ENCODE assay signal across 22 cellular contexts in genomic region chr12:101599311-101599710, GRCh38. TPM values are rescaled to one million over a fixed set of nuclear protein-coding genes. Genes with fewer than 3 reads are reported as not detected.
"Had no signal": no experiment of that assay in that cellular context is flagged by ENCODE, and none has a peak within 500 bp of the region (broad histone marks: within the 10 kb centered on the region; RNA-seq: fewer than 3 reads in every experiment).

No MANE protein-coding gene starts in this region.

- H3K4me3 ChIP-seq: cardiac muscle cell, gastroesophageal sphincter, heart right ventricle, thyroid gland, uterus had no signal

- H3K9ac ChIP-seq: parathyroid adenoma had no signal

- H3K4me1 Mint-ChIP-seq: activated CD4-positive, alpha-beta T cell treated with anti-CD3 and anti-CD28 coated beads, Interleukin-2, amount 10 ng/mL, durations not matched to agents 7 days and 5 days had no signal

- DNase-seq: activated CD4-positive, alpha-beta T cell treated with anti-CD3 and anti-CD28 coated beads, Interleukin-2, amount 10 ng/mL, durations not matched to agents 7 days and 5 days; activated CD8-positive, alpha-beta T cell treated with anti-CD3 and anti-CD28 coated beads, Interleukin-2, amount 10 ng/mL, durations not matched to agents 7 days and 5 days; activated effector memory CD4-positive, alpha-beta T cell treated with Interleukin-2 at 50 U/mL for 16 hours; activated naive CD4-positive, alpha-beta T cell treated with anti-CD3 and anti-CD28 coated beads, Interleukin-2, amount 50 U/mL, for 16 hours; activated T-cell treated with anti-CD3 and anti-CD28 coated beads, Interleukin-2, amount 50 U/mL, for 4 hours; effector CD8-positive, alpha-beta T cell; heart right ventricle; stimulated activated naive CD4-positive, alpha-beta T cell; T1000; thyroid gland; uterus had no signal

- H3K36me3 Mint-ChIP-seq: natural killer cell treated with Interleukin-12 subunit alpha and Interleukin-12 subunit beta and Interleukin-15 and Interleukin-18, amount 100 ng/mL, for 72 hours had no signal

- H3K9me3 Mint-ChIP-seq: activated CD4-positive, alpha-beta T cell treated with anti-CD3 and anti-CD28 coated beads, Interleukin-2, amount 10 ng/mL, durations not matched to agents 7 days and 5 days; activated T-cell treated with anti-CD3 and anti-CD28 coated beads, Interleukin-2, amount 50 U/mL, for 4 hours; dendritic cell treated with granulocyte-macrophage colony-stimulating factor and Interleukin-4, amounts not matched to agents 40 ng/mL and 50 ng/mL, for 4 days; natural killer cell treated with Interleukin-12 subunit alpha and Interleukin-12 subunit beta and Interleukin-15 and Interleukin-18, amount 100 ng/mL, for 72 hours had no signal

- H3K79me2 ChIP-seq: parathyroid adenoma had no signal

- H3K27me3 ChIP-seq: gastroesophageal sphincter, thyroid gland, uterus had no signal

- ATAC-seq: activated CD8-positive, alpha-beta T cell treated with anti-CD3 and anti-CD28 coated beads, Interleukin-2, amount 10 ng/mL, durations not matched to agents 7 days and 5 days; activated T-cell treated with anti-CD3 and anti-CD28 coated beads, Interleukin-2, amount 50 U/mL, for 4 hours; esophagus mucosa; gastroesophageal sphincter; heart right ventricle; natural killer cell treated with Interleukin-12 subunit alpha and Interleukin-12 subunit beta and Interleukin-15 and Interleukin-18, amount 100 ng/mL, for 72 hours had no signal

- H3K4me1 ChIP-seq: gastroesophageal sphincter, heart right ventricle, parathyroid adenoma, thyroid gland, uterus had no signal

- H2AFZ ChIP-seq: parathyroid adenoma had no signal

- H3K27me3 Mint-ChIP-seq: activated CD4-positive, alpha-beta T cell treated with anti-CD3 and anti-CD28 coated beads, Interleukin-2, amount 10 ng/mL, durations not matched to agents 7 days and 5 days had no signal

- H3K27ac ChIP-seq: cardiac muscle cell, gastroesophageal sphincter, heart right ventricle, neutrophil, parathyroid adenoma, thyroid gland, uterus had no signal

- H3K9me3 ChIP-seq: gastroesophageal sphincter, heart right ventricle, neutrophil, thyroid gland, uterus had no signal

- H3K27ac Mint-ChIP-seq: activated CD4-positive, alpha-beta T cell treated with anti-CD3 and anti-CD28 coated beads, Interleukin-2, amount 10 ng/mL, durations not matched to agents 7 days and 5 days; activated CD8-positive, alpha-beta T cell treated with anti-CD3 and anti-CD28 coated beads, Interleukin-2, amount 10 ng/mL, durations not matched to agents 7 days and 5 days; dendritic cell treated with granulocyte-macrophage colony-stimulating factor and Interleukin-4, amounts not matched to agents 40 ng/mL and 50 ng/mL, for 4 days; natural killer cell treated with Interleukin-12 subunit alpha and Interleukin-12 subunit beta and Interleukin-15 and Interleukin-18, amount 100 ng/mL, for 72 hours had no signal

- H3K36me3 ChIP-seq: cardiac muscle cell, gastroesophageal sphincter, heart right ventricle, neutrophil, thyroid gland, uterus had no signal

- H3K4me3 Mint-ChIP-seq: activated CD4-positive, alpha-beta T cell treated with anti-CD3 and anti-CD28 coated beads, Interleukin-2, amount 10 ng/mL, durations not matched to agents 7 days and 5 days; activated CD8-positive, alpha-beta T cell treated with anti-CD3 and anti-CD28 coated beads, Interleukin-2, amount 10 ng/mL, durations not matched to agents 7 days and 5 days; activated T-cell treated with anti-CD3 and anti-CD28 coated beads, Interleukin-2, amount 50 U/mL, for 4 hours; dendritic cell treated with granulocyte-macrophage colony-stimulating factor and Interleukin-4, amounts not matched to agents 40 ng/mL and 50 ng/mL, for 4 days; natural killer cell treated with Interleukin-12 subunit alpha and Interleukin-12 subunit beta and Interleukin-15 and Interleukin-18, amount 100 ng/mL, for 72 hours had no signal

RNA-seq across cellular contexts. Expression of gene MYBPC1, which starts 4.5 kb away (rescaled TPM):
- total RNA-seq: activated CD4-positive, alpha-beta T cell treated with anti-CD3 and anti-CD28 coated beads, Interleukin-2, amount 10 ng/mL, durations not matched to agents 7 days and 5 days; activated CD8-positive, alpha-beta T cell treated with anti-CD3 and anti-CD28 coated beads, Interleukin-2, amount 10 ng/mL, durations not matched to agents 7 days and 5 days; activated T-cell treated with anti-CD3 and anti-CD28 coated beads, Interleukin-2, amount 50 U/mL, for 4 hours; cardiac muscle cell; chondrocyte; mesenteric fat pad; natural killer cell treated with Interleukin-12 subunit alpha and Interleukin-12 subunit beta and Interleukin-15 and Interleukin-18, amount 100 ng/mL, for 72 hours; renal cortical epithelial cell; T-helper 1 cell treated with Interleukin-12 subunit alpha and Interleukin-12 subunit beta and Interleukin-4 antibody, amounts not matched to agents 30 ng/mL and 1 ng/mL, for 36 hours had no signal
- polyA plus RNA-seq: cardiac muscle cell had no signal
